Comparison of ENCODE assay signal across 1 cellular context in the genomic region with DNA sequence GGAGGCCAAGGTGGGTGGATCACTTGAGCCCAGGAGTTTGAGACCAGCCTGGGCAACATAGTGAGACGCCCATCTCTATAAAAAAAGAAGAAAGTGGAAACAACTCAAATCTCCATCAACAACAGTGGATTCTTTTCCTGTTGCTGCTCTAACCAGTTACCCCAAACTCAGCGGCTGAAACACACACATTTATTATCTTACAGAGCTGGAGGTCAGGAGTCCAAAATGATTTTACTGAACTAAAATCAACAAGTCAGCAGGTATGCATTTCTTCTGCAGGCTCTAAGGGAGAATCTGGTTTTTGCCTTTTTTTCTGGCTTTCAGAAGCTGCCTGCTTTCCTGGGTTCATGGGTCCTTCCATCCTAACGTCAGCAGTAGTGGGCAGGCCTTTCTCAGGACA.
TF ChIP-seq lines count a peak whose summit lies in the region.

No MANE protein-coding gene starts in this region.

TF ChIP-seq in HepG2, 621 proteins besides CTCF, POLR2A, EP300 and RAD21:
- TF ChIP-seq, protein P1, sequence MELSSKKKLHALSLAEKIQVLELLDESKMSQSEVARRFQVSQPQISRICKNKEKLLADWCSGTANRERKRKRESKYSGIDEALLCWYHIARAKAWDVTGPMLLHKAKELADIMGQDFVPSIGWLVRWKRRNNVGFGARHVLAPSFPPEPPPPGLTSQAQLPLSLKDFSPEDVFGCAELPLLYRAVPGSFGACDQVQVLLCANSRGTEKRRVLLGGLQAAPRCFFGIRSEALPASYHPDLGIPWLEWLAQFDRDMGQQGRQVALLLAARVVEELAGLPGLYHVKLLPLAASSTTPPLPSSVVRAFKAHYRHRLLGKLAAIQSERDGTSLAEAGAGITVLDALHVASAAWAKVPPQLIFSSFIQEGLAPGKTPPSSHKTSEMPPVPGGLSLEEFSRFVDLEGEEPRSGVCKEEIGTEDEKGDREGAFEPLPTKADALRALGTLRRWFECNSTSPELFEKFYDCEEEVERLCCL (CRISPR knock-in tag; IDR thresholded peaks at IDR 0.05; ENCODE audit: borderline replicate concordance), result no peak
- TF ChIP-seq, protein P2, sequence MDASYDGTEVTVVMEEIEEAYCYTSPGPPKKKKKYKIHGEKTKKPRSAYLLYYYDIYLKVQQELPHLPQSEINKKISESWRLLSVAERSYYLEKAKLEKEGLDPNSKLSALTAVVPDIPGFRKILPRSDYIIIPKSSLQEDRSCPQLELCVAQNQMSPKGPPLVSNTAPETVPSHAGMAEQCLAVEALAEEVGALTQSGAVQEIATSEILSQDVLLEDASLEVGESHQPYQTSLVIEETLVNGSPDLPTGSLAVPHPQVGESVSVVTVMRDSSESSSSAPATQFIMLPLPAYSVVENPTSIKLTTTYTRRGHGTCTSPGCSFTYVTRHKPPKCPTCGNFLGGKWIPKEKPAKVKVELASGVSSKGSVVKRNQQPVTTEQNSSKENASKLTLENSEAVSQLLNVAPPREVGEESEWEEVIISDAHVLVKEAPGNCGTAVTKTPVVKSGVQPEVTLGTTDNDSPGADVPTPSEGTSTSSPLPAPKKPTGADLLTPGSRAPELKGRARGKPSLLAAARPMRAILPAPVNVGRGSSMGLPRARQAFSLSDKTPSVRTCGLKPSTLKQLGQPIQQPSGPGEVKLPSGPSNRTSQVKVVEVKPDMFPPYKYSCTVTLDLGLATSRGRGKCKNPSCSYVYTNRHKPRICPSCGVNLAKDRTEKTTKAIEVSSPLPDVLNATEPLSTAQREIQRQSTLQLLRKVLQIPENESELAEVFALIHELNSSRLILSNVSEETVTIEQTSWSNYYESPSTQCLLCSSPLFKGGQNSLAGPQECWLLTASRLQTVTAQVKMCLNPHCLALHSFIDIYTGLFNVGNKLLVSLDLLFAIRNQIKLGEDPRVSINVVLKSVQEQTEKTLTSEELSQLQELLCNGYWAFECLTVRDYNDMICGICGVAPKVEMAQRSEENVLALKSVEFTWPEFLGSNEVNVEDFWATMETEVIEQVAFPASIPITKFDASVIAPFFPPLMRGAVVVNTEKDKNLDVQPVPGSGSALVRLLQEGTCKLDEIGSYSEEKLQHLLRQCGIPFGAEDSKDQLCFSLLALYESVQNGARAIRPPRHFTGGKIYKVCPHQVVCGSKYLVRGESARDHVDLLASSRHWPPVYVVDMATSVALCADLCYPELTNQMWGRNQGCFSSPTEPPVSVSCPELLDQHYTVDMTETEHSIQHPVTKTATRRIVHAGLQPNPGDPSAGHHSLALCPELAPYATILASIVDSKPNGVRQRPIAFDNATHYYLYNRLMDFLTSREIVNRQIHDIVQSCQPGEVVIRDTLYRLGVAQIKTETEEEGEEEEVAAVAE (CRISPR knock-in tag; IDR thresholded peaks at IDR 0.05; ENCODE audit: borderline replicate concordance), result no peak
- TF ChIP-seq NPAS2 (CRISPR knock-in tag; IDR thresholded peaks at IDR 0.05; ENCODE audit: borderline replicate concordance) (no peak), HNF4A (CRISPR knock-in tag; IDR thresholded peaks at IDR 0.05) (peak; percentile 33; the same call in 1 of the 2 replicates), ZNF121 (CRISPR knock-in tag; IDR thresholded peaks at IDR 0.05) (peak; percentile 37; the same call in 1 of the 2 replicates), SAP130 (CRISPR knock-in tag; IDR thresholded peaks at IDR 0.05; ENCODE audit: low read depth) (peak; percentile 25; the same call in 1 of the 2 replicates), RARA (CRISPR knock-in tag; IDR thresholded peaks at IDR 0.05) (no peak), ZNF724P (CRISPR knock-in tag; IDR thresholded peaks at IDR 0.05; ENCODE audit: borderline replicate concordance) (no peak), ZFX (CRISPR knock-in tag; IDR thresholded peaks at IDR 0.05; ENCODE audit: low read depth) (0 out of 2 replicates have a peak, but pooled peaks have one; percentile 12), AGO2 (optimal IDR thresholded peaks at IDR 0.05; ENCODE audit: low read depth, low read length) (no peak), FOXA1 (IDR thresholded peaks at IDR 0.05) (no peak), FOXA1 (CRISPR knock-in tag; IDR thresholded peaks at IDR 0.05) (0 out of 2 replicates have a peak, but pooled peaks have one; percentile 23)
- TF ChIP-seq, protein P3, sequence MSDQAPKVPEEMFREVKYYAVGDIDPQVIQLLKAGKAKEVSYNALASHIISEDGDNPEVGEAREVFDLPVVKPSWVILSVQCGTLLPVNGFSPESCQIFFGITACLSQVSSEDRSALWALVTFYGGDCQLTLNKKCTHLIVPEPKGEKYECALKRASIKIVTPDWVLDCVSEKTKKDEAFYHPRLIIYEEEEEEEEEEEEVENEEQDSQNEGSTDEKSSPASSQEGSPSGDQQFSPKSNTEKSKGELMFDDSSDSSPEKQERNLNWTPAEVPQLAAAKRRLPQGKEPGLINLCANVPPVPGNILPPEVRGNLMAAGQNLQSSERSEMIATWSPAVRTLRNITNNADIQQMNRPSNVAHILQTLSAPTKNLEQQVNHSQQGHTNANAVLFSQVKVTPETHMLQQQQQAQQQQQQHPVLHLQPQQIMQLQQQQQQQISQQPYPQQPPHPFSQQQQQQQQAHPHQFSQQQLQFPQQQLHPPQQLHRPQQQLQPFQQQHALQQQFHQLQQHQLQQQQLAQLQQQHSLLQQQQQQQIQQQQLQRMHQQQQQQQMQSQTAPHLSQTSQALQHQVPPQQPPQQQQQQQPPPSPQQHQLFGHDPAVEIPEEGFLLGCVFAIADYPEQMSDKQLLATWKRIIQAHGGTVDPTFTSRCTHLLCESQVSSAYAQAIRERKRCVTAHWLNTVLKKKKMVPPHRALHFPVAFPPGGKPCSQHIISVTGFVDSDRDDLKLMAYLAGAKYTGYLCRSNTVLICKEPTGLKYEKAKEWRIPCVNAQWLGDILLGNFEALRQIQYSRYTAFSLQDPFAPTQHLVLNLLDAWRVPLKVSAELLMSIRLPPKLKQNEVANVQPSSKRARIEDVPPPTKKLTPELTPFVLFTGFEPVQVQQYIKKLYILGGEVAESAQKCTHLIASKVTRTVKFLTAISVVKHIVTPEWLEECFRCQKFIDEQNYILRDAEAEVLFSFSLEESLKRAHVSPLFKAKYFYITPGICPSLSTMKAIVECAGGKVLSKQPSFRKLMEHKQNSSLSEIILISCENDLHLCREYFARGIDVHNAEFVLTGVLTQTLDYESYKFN (CRISPR knock-in tag; conservative IDR thresholded peaks at IDR 0.05), result 0 out of 2 replicates have a peak, but pooled peaks have one; percentile 42
- TF ChIP-seq, protein P4, sequence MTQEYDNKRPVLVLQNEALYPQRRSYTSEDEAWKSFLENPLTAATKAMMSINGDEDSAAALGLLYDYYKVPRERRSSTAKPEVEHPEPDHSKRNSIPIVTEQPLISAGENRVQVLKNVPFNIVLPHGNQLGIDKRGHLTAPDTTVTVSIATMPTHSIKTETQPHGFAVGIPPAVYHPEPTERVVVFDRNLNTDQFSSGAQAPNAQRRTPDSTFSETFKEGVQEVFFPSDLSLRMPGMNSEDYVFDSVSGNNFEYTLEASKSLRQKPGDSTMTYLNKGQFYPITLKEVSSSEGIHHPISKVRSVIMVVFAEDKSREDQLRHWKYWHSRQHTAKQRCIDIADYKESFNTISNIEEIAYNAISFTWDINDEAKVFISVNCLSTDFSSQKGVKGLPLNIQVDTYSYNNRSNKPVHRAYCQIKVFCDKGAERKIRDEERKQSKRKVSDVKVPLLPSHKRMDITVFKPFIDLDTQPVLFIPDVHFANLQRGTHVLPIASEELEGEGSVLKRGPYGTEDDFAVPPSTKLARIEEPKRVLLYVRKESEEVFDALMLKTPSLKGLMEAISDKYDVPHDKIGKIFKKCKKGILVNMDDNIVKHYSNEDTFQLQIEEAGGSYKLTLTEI (CRISPR knock-in tag; conservative IDR thresholded peaks at IDR 0.05), result no peak
- TF ChIP-seq, protein P5, sequence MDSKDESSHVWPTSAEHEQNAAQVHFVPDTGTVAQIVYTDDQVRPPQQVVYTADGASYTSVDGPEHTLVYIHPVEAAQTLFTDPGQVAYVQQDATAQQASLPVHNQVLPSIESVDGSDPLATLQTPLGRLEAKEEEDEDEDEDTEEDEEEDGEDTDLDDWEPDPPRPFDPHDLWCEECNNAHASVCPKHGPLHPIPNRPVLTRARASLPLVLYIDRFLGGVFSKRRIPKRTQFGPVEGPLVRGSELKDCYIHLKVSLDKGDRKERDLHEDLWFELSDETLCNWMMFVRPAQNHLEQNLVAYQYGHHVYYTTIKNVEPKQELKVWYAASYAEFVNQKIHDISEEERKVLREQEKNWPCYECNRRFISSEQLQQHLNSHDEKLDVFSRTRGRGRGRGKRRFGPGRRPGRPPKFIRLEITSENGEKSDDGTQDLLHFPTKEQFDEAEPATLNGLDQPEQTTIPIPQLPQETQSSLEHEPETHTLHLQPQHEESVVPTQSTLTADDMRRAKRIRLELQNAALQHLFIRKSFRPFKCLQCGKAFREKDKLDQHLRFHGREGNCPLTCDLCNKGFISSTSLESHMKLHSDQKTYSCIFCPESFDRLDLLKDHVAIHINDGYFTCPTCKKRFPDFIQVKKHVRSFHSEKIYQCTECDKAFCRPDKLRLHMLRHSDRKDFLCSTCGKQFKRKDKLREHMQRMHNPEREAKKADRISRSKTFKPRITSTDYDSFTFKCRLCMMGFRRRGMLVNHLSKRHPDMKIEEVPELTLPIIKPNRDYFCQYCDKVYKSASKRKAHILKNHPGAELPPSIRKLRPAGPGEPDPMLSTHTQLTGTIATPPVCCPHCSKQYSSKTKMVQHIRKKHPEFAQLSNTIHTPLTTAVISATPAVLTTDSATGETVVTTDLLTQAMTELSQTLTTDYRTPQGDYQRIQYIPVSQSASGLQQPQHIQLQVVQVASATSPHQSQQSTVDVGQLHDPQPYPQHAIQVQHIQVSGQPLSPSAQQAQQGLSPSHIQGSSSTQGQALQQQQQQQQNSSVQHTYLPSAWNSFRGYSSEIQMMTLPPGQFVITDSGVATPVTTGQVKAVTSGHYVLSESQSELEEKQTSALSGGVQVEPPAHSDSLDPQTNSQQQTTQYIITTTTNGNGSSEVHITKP (CRISPR knock-in tag; IDR thresholded peaks at IDR 0.05; ENCODE audit: low read depth), result no peak
